ENCODE assay signal across 12 cellular contexts in the genomic region with DNA sequence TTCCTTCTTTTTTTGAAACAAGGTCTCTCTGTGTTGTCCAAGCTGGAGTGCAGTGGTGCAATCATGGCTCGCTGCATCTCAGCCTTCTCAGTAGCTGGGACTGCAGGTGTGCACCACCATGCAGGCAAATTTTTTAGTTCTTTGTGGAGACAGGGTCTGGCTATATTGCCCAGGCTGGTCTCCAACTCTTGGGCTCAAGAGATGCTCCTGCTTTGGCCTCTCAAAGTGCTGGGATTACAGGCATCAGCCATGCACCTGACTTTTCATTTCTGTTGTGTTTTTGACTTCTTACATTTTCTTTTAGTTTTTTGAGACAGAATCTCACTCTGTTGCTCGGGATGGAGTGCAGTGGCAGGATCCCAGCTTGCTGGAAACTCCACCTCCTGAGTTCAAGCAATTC. TPM values are rescaled to one million over a fixed set of nuclear protein-coding genes. Genes with fewer than 3 reads are reported as not detected.
DNase-seq lines count a peak whose midpoint lies in the region; ATAC-seq, FAIRE-seq and TF ChIP-seq lines count a peak whose summit lies in the region.
"Not testable (repeated sequence)": the region's sequence is repeated elsewhere in the genome, so short reads cannot be mapped to it uniquely, and the experiment has no call there.
"Had no signal": no experiment of that assay in that cellular context is flagged by ENCODE, and none has a peak within 500 bp of the region (broad histone marks: within the 10 kb centered on the region; RNA-seq: fewer than 3 reads in every experiment).

No MANE protein-coding gene starts in this region.

- WGBS in esophagus muscularis mucosa, result 88% methylated on average over 2 of the region's 2 CpGs
- WGBS in suprapubic skin, result 84% methylated on average over 2 of the region's 2 CpGs

- not testable (repeated sequence) for H3K27ac Mint-ChIP-seq in activated CD4-positive, alpha-beta memory T cell treated with anti-CD3 and anti-CD28 coated beads for 36 hours

- H3K4me1 Mint-ChIP-seq in activated CD4-positive, alpha-beta memory T cell treated with anti-CD3 and anti-CD28 coated beads for 36 hours (ENCODE audit: low read depth), result peaks cover 12% of the 10 kb centered on the region

- not testable (repeated sequence) for H3K27ac ChIP-seq in coronary artery; esophagus muscularis mucosa (replicated peaks in 1 of 4); suprapubic skin

- POLR2A ChIA-PET in activated CD4-positive, alpha-beta memory T cell treated with anti-CD3 and anti-CD28 coated beads for 36 hours (lab: Charles Lee), result not testable (repeated sequence)

- not testable (repeated sequence) for H3K4me3 ChIP-seq in coronary artery, esophagus muscularis mucosa, suprapubic skin

- TF ChIP-seq POLR2A in esophagus muscularis mucosa (IDR thresholded peaks at IDR 0.05; ENCODE audit: low read depth); suprapubic skin (IDR thresholded peaks at IDR 0.05): not testable (repeated sequence)

- not testable (repeated sequence) for H3K9me3 ChIP-seq in esophagus muscularis mucosa, suprapubic skin

- ATAC-seq in sciatic nerve, result not testable (repeated sequence)

- not testable (repeated sequence) for H3K4me3 Mint-ChIP-seq in activated CD4-positive, alpha-beta memory T cell treated with anti-CD3 and anti-CD28 coated beads for 36 hours

- CTCF ChIA-PET in activated CD4-positive, alpha-beta memory T cell treated with anti-CD3 and anti-CD28 coated beads for 36 hours (lab: Charles Lee), result not testable (repeated sequence)

- TF ChIP-seq CTCF in coronary artery (IDR thresholded peaks at IDR 0.05); esophagus muscularis mucosa (IDR thresholded peaks at IDR 0.05); suprapubic skin (IDR thresholded peaks at IDR 0.05): not testable (repeated sequence)

- FAIRE-seq in urothelium cell line (lab: Jason Lieb, UNC), result peak; percentile 9

- intact Hi-C loops in activated CD4-positive, alpha-beta memory T cell treated with anti-CD3 and anti-CD28 coated beads for 36 hours (cut with micrococcal nuclease); esophagus muscularis mucosa (cut with DNase I); sciatic nerve (cut with DNase I): not testable (repeated sequence)

- H3K36me3 Mint-ChIP-seq in activated CD4-positive, alpha-beta memory T cell treated with anti-CD3 and anti-CD28 coated beads for 36 hours, result not testable (repeated sequence)

- H3K4me1 ChIP-seq in esophagus muscularis mucosa (peaks cover 0 to 21% (median 17%) of the 10 kb centered on the region in 4 donors), suprapubic skin (peaks cover 15% of the 10 kb centered on the region)

- not testable (repeated sequence) for H3K27me3 ChIP-seq in esophagus muscularis mucosa, suprapubic skin

- peak; percentile 3 for DNase-seq in activated CD4-positive, alpha-beta memory T cell treated with anti-CD3 and anti-CD28 coated beads for 36 hours
- peak; percentile 9 for DNase-seq in activated effector memory CD4-positive, alpha-beta T cell treated with anti-CD3 and anti-CD28 coated beads, Interleukin-2, amount 50 U/mL, for 16 hours
- DNase-seq in coronary artery (ENCODE audit: low spot score) (peak; percentile 19), esophagus muscularis mucosa (ENCODE audit: extremely low spot score) (peak; percentile 60), mesenteric fat pad (ENCODE audit: low spot score) (peak; percentile 16), sciatic nerve (ENCODE audit: low spot score) (peak; percentile 2), suprapubic skin (ENCODE audit: low spot score in 2 of 2) (peak; percentile 10 to 64)
- not testable (repeated sequence) for DNase-seq in urothelium cell line (ENCODE audit: low spot score)

- H3K9me3 Mint-ChIP-seq in activated CD4-positive, alpha-beta memory T cell treated with anti-CD3 and anti-CD28 coated beads for 36 hours, result not testable (repeated sequence)

- H3K36me3 ChIP-seq in esophagus muscularis mucosa, result peaks cover 5 to 15% (median 6%) of the 10 kb centered on the region in 4 donors
- not testable (repeated sequence) for H3K36me3 ChIP-seq in suprapubic skin

- not testable (repeated sequence) for TF ChIP-seq EP300 in esophagus muscularis mucosa (IDR thresholded peaks at IDR 0.05); suprapubic skin (IDR thresholded peaks at IDR 0.05)

- not testable (repeated sequence) for H3K27me3 Mint-ChIP-seq in activated CD4-positive, alpha-beta memory T cell treated with anti-CD3 and anti-CD28 coated beads for 36 hours

RNA-seq across cellular contexts. Expression of a gene that starts 2.4 kb away (rescaled TPM):
- 1 to 10 TPM; 5.5 to 7.0 TPM for total RNA-seq in activated CD4-positive, alpha-beta memory T cell treated with anti-CD3 and anti-CD28 coated beads for 36 hours
- total RNA-seq in esophagus muscularis mucosa (1 to 10 TPM; 4.2 to 8.5 (median 7.2) TPM), mesenteric fat pad (0.96 TPM), sciatic nerve (12.8 TPM), suprapubic skin (10 to 100 TPM in 2 of 4 donors, 1 to 10 TPM in 2; 3.9 to 11.2 (median 8.3) TPM)

RNA-seq across cellular contexts. Expression of a gene that starts 33.1 kb away (rescaled TPM):
- 100 to 1,000 TPM; 197 to 208 TPM for total RNA-seq in activated CD4-positive, alpha-beta memory T cell treated with anti-CD3 and anti-CD28 coated beads for 36 hours
- total RNA-seq in esophagus muscularis mucosa, result 100 to 1,000 TPM in 1 of 4 donors, 10 to 100 TPM in 3; 74.8 to 107 (median 88.9) TPM
- 37.3 TPM for total RNA-seq in mesenteric fat pad
- 71.0 TPM for total RNA-seq in sciatic nerve
- total RNA-seq in suprapubic skin, result 10 to 100 TPM; 29.9 to 78.5 (median 46.7) TPM

RNA-seq across cellular contexts. Expression of a gene that starts 49.3 kb away (rescaled TPM):
- total RNA-seq in activated CD4-positive, alpha-beta memory T cell treated with anti-CD3 and anti-CD28 coated beads for 36 hours, result not detected
- not detected for total RNA-seq in esophagus muscularis mucosa
- not detected for total RNA-seq in mesenteric fat pad
- total RNA-seq in sciatic nerve, result not detected
- total RNA-seq in suprapubic skin, result not detected
- total RNA-seq: CD4-positive, CD25-positive, alpha-beta regulatory T cell; CD8-positive, alpha-beta memory T cell; G401; GM12878 had no signal
